ENCODE assay signal across 13 cellular contexts in genomic region chr7:2819954-2820397, GRCh38. TPM values are rescaled to one million over a fixed set of nuclear protein-coding genes. Genes with fewer than 3 reads are reported as not detected.
DNase-seq lines count a peak whose midpoint lies in the region; TF ChIP-seq lines count a peak whose summit lies in the region.
"Had no signal": no experiment of that assay in that cellular context is flagged by ENCODE, and none has a peak within 500 bp of the region (broad histone marks: within the 10 kb centered on the region; RNA-seq: fewer than 3 reads in every experiment).

No MANE protein-coding gene starts in this region.

- no peaks in the 10 kb centered on the region for H3K36me3 Mint-ChIP-seq in osteocyte (ENCODE audit: unreplicated experiment)
- no peaks in the 10 kb centered on the region for H3K36me3 Mint-ChIP-seq in T-helper 2 cell treated with Interferon-gamma antibody and Interleukin-4, amounts not matched to agents 5 μg/mL and 100 μg/mL, for 36 hours (ENCODE audit: low read depth)

- no peaks in the 10 kb centered on the region for H3K27me3 Mint-ChIP-seq in osteocyte (ENCODE audit: unreplicated experiment)
- no peaks in the 10 kb centered on the region for H3K27me3 Mint-ChIP-seq in T-helper 2 cell treated with Interferon-gamma antibody and Interleukin-4, amounts not matched to agents 5 μg/mL and 100 μg/mL, for 36 hours (ENCODE audit: low read depth)
- H3K27me3 Mint-ChIP-seq: activated CD4-positive, alpha-beta memory T cell treated with anti-CD3 and anti-CD28 coated beads for 36 hours had no signal

- 0 out of 2 replicates have a peak overlapping the region, but pooled peaks have one; percentile 4 for H3K27ac ChIP-seq in BLaER1
- H3K27ac ChIP-seq in RWPE1 = peak overlapping the region; percentile 94
- H3K27ac ChIP-seq in fibroblast of lung (ENCODE audit: insufficient read depth, low read length) = peak overlapping the region; percentile 83
- H3K27ac ChIP-seq in A673 (ENCODE audit: low read depth, low read length, poor library complexity, severe bottlenecking) = no peak overlapping the region
- H3K27ac ChIP-seq: ovary had no signal

- H2AFZ ChIP-seq in fibroblast of lung (ENCODE audit: low read length) = no peak overlapping the region

- no peaks in the 10 kb centered on the region for H3K27me3 ChIP-seq in BLaER1
- H3K27me3 ChIP-seq in fibroblast of lung (ENCODE audit: control insufficient read depth, insufficient read depth, low read length) = no peaks in the 10 kb centered on the region
- no peaks in the 10 kb centered on the region for H3K27me3 ChIP-seq in A673 (replicated peaks; ENCODE audit: insufficient read depth, low read depth, low read length, poor library complexity)
- H3K27me3 ChIP-seq: ovary had no signal

- H4K20me1 ChIP-seq in BLaER1 (peaks cover 62% of the 10 kb centered on the region), fibroblast of lung (ENCODE audit: control insufficient read depth, extremely low read depth, insufficient read depth, low read length) (no peaks in the 10 kb centered on the region)

- H3K79me2 ChIP-seq in fibroblast of lung (ENCODE audit: control insufficient read depth, insufficient read depth, low read length) = peaks cover 72% of the 10 kb centered on the region

- POLR2A ChIA-PET in RWPE1 (lab: Yijun Ruan, JAX; ENCODE audit: low non-redundant PET) = no interaction called here
- POLR2A ChIA-PET in A673 (lab: Charles Lee; ENCODE audit: low non-redundant PET) = no interaction called here

- TF ChIP-seq CTCF in RWPE1 (conservative IDR thresholded peaks at IDR 0.05; ENCODE audit: low read depth) (no peak), fibroblast of lung (conservative IDR thresholded peaks at IDR 0.05 in 1 of 2, IDR thresholded peaks at IDR 0.05 in 1 of 2; ENCODE audit: low read depth in 1 of 2, low read length in 2 of 2) (no peak), osteocyte (IDR thresholded peaks at IDR 0.05) (no peak), A673 (conservative IDR thresholded peaks at IDR 0.05; ENCODE audit: low read depth, low read length) (no peak)

- CTCF ChIA-PET in RWPE1 (lab: Yijun Ruan, JAX) (interaction anchor here (0.6 kb wide), 1 partner anchor 18 kb away, joined by 3 read pairs; no protein-coding TSS in a partner anchor), A673 (lab: Charles Lee) (no interaction called here)

- no TSS peak for BruUV-seq in A673 (replicated peaks; lab: Mats Ljungman, UMichigan)

- intact Hi-C loops in A673 (cut with micrococcal nuclease; ENCODE audit: unreplicated experiment) = no loop called here

- H3K9ac ChIP-seq in BLaER1 (no peak overlapping the region), fibroblast of lung (ENCODE audit: insufficient read depth, low read length) (no peak overlapping the region)

- peak overlapping the region; percentile 90 for H3K27ac Mint-ChIP-seq in osteocyte (ENCODE audit: unreplicated experiment)
- no peak overlapping the region for H3K27ac Mint-ChIP-seq in T-helper 2 cell treated with Interferon-gamma antibody and Interleukin-4, amounts not matched to agents 5 μg/mL and 100 μg/mL, for 36 hours
- H3K27ac Mint-ChIP-seq: activated CD4-positive, alpha-beta memory T cell treated with anti-CD3 and anti-CD28 coated beads for 36 hours had no signal

- H3K4me3 ChIP-seq in BLaER1 = no peak overlapping the region
- no peak overlapping the region for H3K4me3 ChIP-seq in fibroblast of lung (replicated peaks in 1 of 4; ENCODE audit: control extremely low read depth in 1 of 4, insufficient read depth in 1 of 4, low read depth in 3 of 4, low read length in 4 of 4)
- no peak overlapping the region for H3K4me3 ChIP-seq in A673 (ENCODE audit: low read depth, low read length, poor library complexity, severe bottlenecking)
- H3K4me3 ChIP-seq: ovary had no signal

- no peak for DNase-seq in RWPE1 (ENCODE audit: low spot score)
- DNase-seq in fibroblast of lung (ENCODE audit: low read depth in 2 of 2) = no peak
- no peak for DNase-seq in osteocyte (ENCODE audit: extremely low spot score, unreplicated experiment)
- DNase-seq in nucleus accumbens (lab: John Stamatoyannopoulos, UW) = no peak
- DNase-seq in T-helper 2 cell treated with Interferon-gamma antibody and Interleukin-4, amounts not matched to agents 5 μg/mL and 100 μg/mL, for 36 hours (ENCODE audit: low spot score) = no peak
- no peak for DNase-seq in dermis blood vessel endothelial cell
- DNase-seq in A673 (ENCODE audit: low spot score) = no peak
- DNase-seq: activated CD4-positive, alpha-beta memory T cell treated with anti-CD3 and anti-CD28 coated beads for 36 hours; DMS79 treated with DMSO at 0.1 percent for 48 hours; NCI-H1417 treated with DMSO at 0.1 percent for 48 hours; stimulated activated CD4-positive, alpha-beta T cell treated with anti-CD3 and anti-CD28 coated beads, Interleukin-1b, Interleukin-23, amount 100 ng/mL, for 48 hours had no signal

- peak overlapping the region; percentile 89 for H3K4me2 ChIP-seq in BLaER1
- no peak overlapping the region for H3K4me2 ChIP-seq in fibroblast of lung (ENCODE audit: extremely low read depth, insufficient read depth, low read length)

- H3K4me1 Mint-ChIP-seq in osteocyte (ENCODE audit: unreplicated experiment) = peaks cover 93% of the 10 kb centered on the region
- peaks cover 8% of the 10 kb centered on the region for H3K4me1 Mint-ChIP-seq in T-helper 2 cell treated with Interferon-gamma antibody and Interleukin-4, amounts not matched to agents 5 μg/mL and 100 μg/mL, for 36 hours (ENCODE audit: low read depth)

- H3K4me3 Mint-ChIP-seq in osteocyte (ENCODE audit: unreplicated experiment) = no peak overlapping the region
- no peak overlapping the region for H3K4me3 Mint-ChIP-seq in T-helper 2 cell treated with Interferon-gamma antibody and Interleukin-4, amounts not matched to agents 5 μg/mL and 100 μg/mL, for 36 hours
- H3K4me3 Mint-ChIP-seq: activated CD4-positive, alpha-beta memory T cell treated with anti-CD3 and anti-CD28 coated beads for 36 hours had no signal

- H3K36me3 ChIP-seq in BLaER1 (peaks cover 28% of the 10 kb centered on the region), fibroblast of lung (ENCODE audit: control insufficient read depth, insufficient read depth, low read length) (no peaks in the 10 kb centered on the region), A673 (ENCODE audit: insufficient read depth, low read length, poor library complexity, severe bottlenecking) (no peaks in the 10 kb centered on the region)
- H3K36me3 ChIP-seq: ovary had no signal

- H3K4me1 ChIP-seq in BLaER1 (peaks cover 100% of the 10 kb centered on the region), fibroblast of lung (ENCODE audit: control insufficient read depth, extremely low read depth, insufficient read depth, low read length) (peaks cover 38% of the 10 kb centered on the region), A673 (ENCODE audit: insufficient read depth, low read length, poor library complexity, severe bottlenecking) (peaks cover 50% of the 10 kb centered on the region)

- H3K9me3 Mint-ChIP-seq in osteocyte (ENCODE audit: unreplicated experiment) = no peaks in the 10 kb centered on the region
- H3K9me3 Mint-ChIP-seq in T-helper 2 cell treated with Interferon-gamma antibody and Interleukin-4, amounts not matched to agents 5 μg/mL and 100 μg/mL, for 36 hours = no peaks in the 10 kb centered on the region
- H3K9me3 Mint-ChIP-seq: activated CD4-positive, alpha-beta memory T cell treated with anti-CD3 and anti-CD28 coated beads for 36 hours had no signal

- H3K9me3 ChIP-seq in BLaER1 (no peaks in the 10 kb centered on the region), fibroblast of lung (ENCODE audit: control insufficient read depth, insufficient read depth, low read depth, low read length) (no peaks in the 10 kb centered on the region), A673 (ENCODE audit: low read depth, low read length, poor library complexity, severe bottlenecking) (no peaks in the 10 kb centered on the region)
- H3K9me3 ChIP-seq: ovary had no signal

RNA-seq across cellular contexts. Expression of gene GNA12, which starts 24.1 kb away (rescaled TPM):
- total RNA-seq in fibroblast of lung (23.1 and 36.2 TPM in 2 replicates), osteocyte (68.8 and 69.5 TPM in 2 replicates), dermis blood vessel endothelial cell (17.4 and 78.6 TPM in 2 replicates), A673 (2021) (35.5 and 41.2 TPM in 2 replicates)
- 119 and 137 TPM in 2 replicates for polyA plus RNA-seq in fibroblast of lung
- 87.8 and 89.1 TPM in 2 replicates for polyA plus RNA-seq in fibroblast of lung (2012)
- polyA minus RNA-seq in fibroblast of lung (ENCODE audit: low replicate concordance) = 174 and 188 TPM in 2 replicates
